Comparison of ENCODE assay signal across 1 cellular context in the genomic region with DNA sequence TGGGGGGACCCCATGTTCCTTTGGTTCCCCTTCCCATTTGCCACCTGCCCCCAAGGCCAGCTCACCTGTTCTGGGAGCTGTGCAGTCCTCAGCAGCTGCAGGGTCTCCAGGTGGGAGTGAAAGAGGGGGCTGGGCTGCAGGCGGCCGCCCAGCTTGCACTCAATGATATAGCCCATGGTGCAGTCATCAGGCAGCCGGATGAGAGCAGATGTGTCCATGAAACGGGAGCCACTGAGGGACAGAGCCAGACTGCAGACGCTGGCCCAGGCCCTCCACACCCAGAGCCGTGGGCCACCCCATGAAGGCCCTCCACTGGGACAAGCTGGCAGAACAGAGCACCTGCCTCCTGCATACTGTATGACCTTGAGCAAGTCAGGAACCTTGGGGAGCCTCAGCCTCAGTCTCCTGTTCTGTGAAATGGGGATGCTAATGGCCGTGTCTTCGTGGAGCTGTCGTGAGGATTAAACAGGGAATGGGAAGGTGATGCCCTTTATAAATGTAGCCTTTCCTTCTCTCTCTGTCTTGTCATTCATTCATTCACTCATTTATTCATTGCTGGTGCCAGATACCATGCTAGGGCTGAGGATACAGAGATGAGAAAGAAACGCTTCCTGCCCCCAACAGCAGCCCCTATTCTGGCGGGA.
TF ChIP-seq lines count a peak whose summit lies in the region.

No MANE protein-coding gene starts in this region.

TF ChIP-seq in HepG2, 621 proteins besides CTCF, POLR2A, EP300 and RAD21:
- TF ChIP-seq ZNF629 (CRISPR knock-in tag; conservative IDR thresholded peaks at IDR 0.05) (peak; percentile 86), HNF1B (CRISPR knock-in tag; IDR thresholded peaks at IDR 0.05) (no peak), ZNF24 (IDR thresholded peaks at IDR 0.05) (0 out of 2 replicates have a peak, but pooled peaks have one; percentile 23)
